ENCODE assay signal across 1 cellular context in genomic region chr20:36572701-36573102, GRCh38.
TF ChIP-seq lines count a peak whose summit lies in the region.

No MANE protein-coding gene starts in this region.

TF ChIP-seq in HepG2, 621 proteins besides CTCF, POLR2A, EP300 and RAD21 (continued from another document and continues in another):
- TF ChIP-seq, protein P1, sequence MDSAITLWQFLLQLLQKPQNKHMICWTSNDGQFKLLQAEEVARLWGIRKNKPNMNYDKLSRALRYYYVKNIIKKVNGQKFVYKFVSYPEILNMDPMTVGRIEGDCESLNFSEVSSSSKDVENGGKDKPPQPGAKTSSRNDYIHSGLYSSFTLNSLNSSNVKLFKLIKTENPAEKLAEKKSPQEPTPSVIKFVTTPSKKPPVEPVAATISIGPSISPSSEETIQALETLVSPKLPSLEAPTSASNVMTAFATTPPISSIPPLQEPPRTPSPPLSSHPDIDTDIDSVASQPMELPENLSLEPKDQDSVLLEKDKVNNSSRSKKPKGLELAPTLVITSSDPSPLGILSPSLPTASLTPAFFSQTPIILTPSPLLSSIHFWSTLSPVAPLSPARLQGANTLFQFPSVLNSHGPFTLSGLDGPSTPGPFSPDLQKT (CRISPR knock-in tag; IDR thresholded peaks at IDR 0.05; ENCODE audit: borderline replicate concordance) = no peak
- peak; percentile 84 for TF ChIP-seq THAP7 (CRISPR knock-in tag; IDR thresholded peaks at IDR 0.05)
- TF ChIP-seq YEATS2 (CRISPR knock-in tag; IDR thresholded peaks at IDR 0.05; ENCODE audit: borderline replicate concordance) = no peak
- TF ChIP-seq, protein P2, sequence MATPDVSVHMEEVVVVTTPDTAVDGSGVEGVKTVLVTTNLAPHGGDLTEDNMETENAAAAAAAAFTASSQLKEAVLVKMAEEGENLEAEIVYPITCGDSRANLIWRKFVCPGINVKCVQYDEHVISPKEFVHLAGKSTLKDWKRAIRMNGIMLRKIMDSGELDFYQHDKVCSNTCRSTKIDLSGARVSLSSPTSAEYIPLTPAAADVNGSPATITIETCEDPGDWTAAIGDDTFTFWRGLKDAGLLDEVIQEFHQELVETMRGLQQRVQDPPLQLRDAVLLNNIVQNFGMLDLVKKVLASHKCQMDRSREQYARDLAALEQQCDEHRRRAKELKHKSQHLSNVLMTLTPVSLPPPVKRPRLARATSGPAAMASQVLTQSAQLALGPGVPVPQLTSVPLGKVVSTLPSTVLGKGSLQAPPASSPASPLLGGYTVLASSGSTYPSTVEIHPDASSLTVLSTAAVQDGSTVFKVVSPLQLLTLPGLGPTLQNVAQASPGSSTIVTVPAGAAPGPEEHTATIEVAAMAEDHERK (CRISPR knock-in tag; IDR thresholded peaks at IDR 0.05; ENCODE audit: low read depth) = no peak
- TF ChIP-seq FOSL2 (CRISPR knock-in tag; IDR thresholded peaks at IDR 0.05) = no peak; the same call in 1 of the 2 replicates
- no peak for TF ChIP-seq ZNF589 (CRISPR knock-in tag; conservative IDR thresholded peaks at IDR 0.05)
- TF ChIP-seq, protein P3, sequence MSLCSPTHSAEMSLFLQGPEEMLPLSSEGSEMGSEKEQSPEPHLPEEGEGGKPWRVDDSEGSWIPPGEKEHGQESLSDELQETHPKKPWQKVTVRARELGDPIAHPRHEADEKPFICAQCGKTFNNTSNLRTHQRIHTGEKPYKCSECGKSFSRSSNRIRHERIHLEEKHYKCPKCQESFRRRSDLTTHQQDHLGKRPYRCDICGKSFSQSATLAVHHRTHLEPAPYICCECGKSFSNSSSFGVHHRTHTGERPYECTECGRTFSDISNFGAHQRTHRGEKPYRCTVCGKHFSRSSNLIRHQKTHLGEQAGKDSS (CRISPR knock-in tag; IDR thresholded peaks at IDR 0.05; ENCODE audit: borderline replicate concordance, low read depth) = no peak
- no peak for TF ChIP-seq ZNF296 (CRISPR knock-in tag; conservative IDR thresholded peaks at IDR 0.05)
- no peak for TF ChIP-seq MATR3 (CRISPR knock-in tag; IDR thresholded peaks at IDR 0.05)
- no peak for TF ChIP-seq ZNF496 (CRISPR knock-in tag; IDR thresholded peaks at IDR 0.05; ENCODE audit: insufficient replicate concordance)
- no peak for TF ChIP-seq MLXIP (CRISPR knock-in tag; IDR thresholded peaks at IDR 0.05; ENCODE audit: borderline replicate concordance)
- no peak for TF ChIP-seq NFATC3 (CRISPR knock-in tag; IDR thresholded peaks at IDR 0.05)
- TF ChIP-seq MZF1 (CRISPR knock-in tag; IDR thresholded peaks at IDR 0.05; ENCODE audit: borderline replicate concordance) = no peak
- TF ChIP-seq, protein P4, sequence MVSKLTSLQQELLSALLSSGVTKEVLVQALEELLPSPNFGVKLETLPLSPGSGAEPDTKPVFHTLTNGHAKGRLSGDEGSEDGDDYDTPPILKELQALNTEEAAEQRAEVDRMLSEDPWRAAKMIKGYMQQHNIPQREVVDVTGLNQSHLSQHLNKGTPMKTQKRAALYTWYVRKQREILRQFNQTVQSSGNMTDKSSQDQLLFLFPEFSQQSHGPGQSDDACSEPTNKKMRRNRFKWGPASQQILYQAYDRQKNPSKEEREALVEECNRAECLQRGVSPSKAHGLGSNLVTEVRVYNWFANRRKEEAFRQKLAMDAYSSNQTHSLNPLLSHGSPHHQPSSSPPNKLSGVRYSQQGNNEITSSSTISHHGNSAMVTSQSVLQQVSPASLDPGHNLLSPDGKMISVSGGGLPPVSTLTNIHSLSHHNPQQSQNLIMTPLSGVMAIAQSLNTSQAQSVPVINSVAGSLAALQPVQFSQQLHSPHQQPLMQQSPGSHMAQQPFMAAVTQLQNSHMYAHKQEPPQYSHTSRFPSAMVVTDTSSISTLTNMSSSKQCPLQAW (CRISPR knock-in tag; IDR thresholded peaks at IDR 0.05) = no peak
- no peak for TF ChIP-seq DMAP1 (CRISPR knock-in tag; IDR thresholded peaks at IDR 0.05)
- TF ChIP-seq SRSF1 (optimal IDR thresholded peaks at IDR 0.05; ENCODE audit: low read depth, low read length) = no peak
- TF ChIP-seq, protein P5, sequence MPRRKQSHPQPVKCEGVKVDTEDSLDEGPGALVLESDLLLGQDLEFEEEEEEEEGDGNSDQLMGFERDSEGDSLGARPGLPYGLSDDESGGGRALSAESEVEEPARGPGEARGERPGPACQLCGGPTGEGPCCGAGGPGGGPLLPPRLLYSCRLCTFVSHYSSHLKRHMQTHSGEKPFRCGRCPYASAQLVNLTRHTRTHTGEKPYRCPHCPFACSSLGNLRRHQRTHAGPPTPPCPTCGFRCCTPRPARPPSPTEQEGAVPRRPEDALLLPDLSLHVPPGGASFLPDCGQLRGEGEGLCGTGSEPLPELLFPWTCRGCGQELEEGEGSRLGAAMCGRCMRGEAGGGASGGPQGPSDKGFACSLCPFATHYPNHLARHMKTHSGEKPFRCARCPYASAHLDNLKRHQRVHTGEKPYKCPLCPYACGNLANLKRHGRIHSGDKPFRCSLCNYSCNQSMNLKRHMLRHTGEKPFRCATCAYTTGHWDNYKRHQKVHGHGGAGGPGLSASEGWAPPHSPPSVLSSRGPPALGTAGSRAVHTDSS (CRISPR knock-in tag; conservative IDR thresholded peaks at IDR 0.05) = no peak
- TF ChIP-seq ZBTB1 (CRISPR knock-in tag; IDR thresholded peaks at IDR 0.05; ENCODE audit: borderline replicate concordance) = no peak
- TF ChIP-seq ZNF232 (CRISPR knock-in tag; IDR thresholded peaks at IDR 0.05; ENCODE audit: borderline replicate concordance) = no peak
- TF ChIP-seq ZSCAN20 (CRISPR knock-in tag; IDR thresholded peaks at IDR 0.05; ENCODE audit: borderline replicate concordance) = no peak
- no peak for TF ChIP-seq HNRNPK (IDR thresholded peaks at IDR 0.05; ENCODE audit: low read depth, low read length, poor library complexity, severe bottlenecking)
- TF ChIP-seq ZNF749 (CRISPR knock-in tag; IDR thresholded peaks at IDR 0.05; ENCODE audit: borderline replicate concordance) = no peak
- no peak for TF ChIP-seq PHF20 (CRISPR knock-in tag; IDR thresholded peaks at IDR 0.05)
- TF ChIP-seq MTF2 (CRISPR knock-in tag; IDR thresholded peaks at IDR 0.05; ENCODE audit: borderline replicate concordance) = peak; percentile 74; the same call in 1 of the 2 replicates
- TF ChIP-seq CSRNP1 (CRISPR knock-in tag; IDR thresholded peaks at IDR 0.05) = peak; percentile 21; the same call in 1 of the 2 replicates
- no peak for TF ChIP-seq KLF11 (CRISPR knock-in tag; IDR thresholded peaks at IDR 0.05)
- no peak for TF ChIP-seq ZNF225 (CRISPR knock-in tag; IDR thresholded peaks at IDR 0.05)
- TF ChIP-seq SIN3B (IDR thresholded peaks at IDR 0.05; ENCODE audit: low read length) = 0 out of 2 replicates have a peak, but pooled peaks have one; percentile 34
- 0 out of 2 replicates have a peak, but pooled peaks have one; percentile 66 for TF ChIP-seq EED (CRISPR knock-in tag; IDR thresholded peaks at IDR 0.05)
- no peak; the same call in 1 of the 2 replicates for TF ChIP-seq ZNF564 (CRISPR knock-in tag; IDR thresholded peaks at IDR 0.05)
- TF ChIP-seq ZNF292 (CRISPR knock-in tag; IDR thresholded peaks at IDR 0.05; ENCODE audit: borderline replicate concordance, low read depth) = no peak
- no peak for TF ChIP-seq IKZF4 (CRISPR knock-in tag; IDR thresholded peaks at IDR 0.05; ENCODE audit: borderline replicate concordance, low read depth, not compliant biosample characterization)
- TF ChIP-seq ZNF382 (CRISPR knock-in tag; IDR thresholded peaks at IDR 0.05; ENCODE audit: borderline replicate concordance) = no peak
- TF ChIP-seq ATRX (CRISPR knock-in tag; IDR thresholded peaks at IDR 0.05; ENCODE audit: borderline replicate concordance) = no peak
- no peak for TF ChIP-seq ZNF264 (CRISPR knock-in tag; IDR thresholded peaks at IDR 0.05)
- TF ChIP-seq REPIN1 (CRISPR knock-in tag; IDR thresholded peaks at IDR 0.05; ENCODE audit: borderline replicate concordance, low read depth) = no peak
- TF ChIP-seq TSC22D2 (CRISPR knock-in tag; IDR thresholded peaks at IDR 0.05; ENCODE audit: borderline replicate concordance) = no peak; the same call in 1 of the 2 replicates
- no peak for TF ChIP-seq PAWR (CRISPR knock-in tag; IDR thresholded peaks at IDR 0.05; ENCODE audit: borderline replicate concordance)
- TF ChIP-seq, protein P6, sequence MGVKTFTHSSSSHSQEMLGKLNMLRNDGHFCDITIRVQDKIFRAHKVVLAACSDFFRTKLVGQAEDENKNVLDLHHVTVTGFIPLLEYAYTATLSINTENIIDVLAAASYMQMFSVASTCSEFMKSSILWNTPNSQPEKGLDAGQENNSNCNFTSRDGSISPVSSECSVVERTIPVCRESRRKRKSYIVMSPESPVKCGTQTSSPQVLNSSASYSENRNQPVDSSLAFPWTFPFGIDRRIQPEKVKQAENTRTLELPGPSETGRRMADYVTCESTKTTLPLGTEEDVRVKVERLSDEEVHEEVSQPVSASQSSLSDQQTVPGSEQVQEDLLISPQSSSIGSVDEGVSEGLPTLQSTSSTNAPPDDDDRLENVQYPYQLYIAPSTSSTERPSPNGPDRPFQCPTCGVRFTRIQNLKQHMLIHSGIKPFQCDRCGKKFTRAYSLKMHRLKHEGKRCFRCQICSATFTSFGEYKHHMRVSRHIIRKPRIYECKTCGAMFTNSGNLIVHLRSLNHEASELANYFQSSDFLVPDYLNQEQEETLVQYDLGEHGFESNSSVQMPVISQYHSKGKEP (CRISPR knock-in tag; IDR thresholded peaks at IDR 0.05) = no peak
- no peak for TF ChIP-seq DPF2 (CRISPR knock-in tag; IDR thresholded peaks at IDR 0.05; ENCODE audit: borderline replicate concordance, low read depth)
- no peak for TF ChIP-seq MAZ (IDR thresholded peaks at IDR 0.05; ENCODE audit: borderline replicate concordance, low read depth, low read length)
- no peak for TF ChIP-seq MAZ (CRISPR knock-in tag; IDR thresholded peaks at IDR 0.05; ENCODE audit: low read depth)
- no peak for TF ChIP-seq ZNF143 (CRISPR knock-in tag; IDR thresholded peaks at IDR 0.05)
- no peak for TF ChIP-seq ZNF121 (CRISPR knock-in tag; IDR thresholded peaks at IDR 0.05)
- TF ChIP-seq, protein P7, sequence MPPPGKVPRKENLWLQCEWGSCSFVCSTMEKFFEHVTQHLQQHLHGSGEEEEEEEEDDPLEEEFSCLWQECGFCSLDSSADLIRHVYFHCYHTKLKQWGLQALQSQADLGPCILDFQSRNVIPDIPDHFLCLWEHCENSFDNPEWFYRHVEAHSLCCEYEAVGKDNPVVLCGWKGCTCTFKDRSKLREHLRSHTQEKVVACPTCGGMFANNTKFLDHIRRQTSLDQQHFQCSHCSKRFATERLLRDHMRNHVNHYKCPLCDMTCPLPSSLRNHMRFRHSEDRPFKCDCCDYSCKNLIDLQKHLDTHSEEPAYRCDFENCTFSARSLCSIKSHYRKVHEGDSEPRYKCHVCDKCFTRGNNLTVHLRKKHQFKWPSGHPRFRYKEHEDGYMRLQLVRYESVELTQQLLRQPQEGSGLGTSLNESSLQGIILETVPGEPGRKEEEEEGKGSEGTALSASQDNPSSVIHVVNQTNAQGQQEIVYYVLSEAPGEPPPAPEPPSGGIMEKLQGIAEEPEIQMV (CRISPR knock-in tag; IDR thresholded peaks at IDR 0.05; ENCODE audit: low read depth) = no peak
- no peak for TF ChIP-seq ZNF7 (CRISPR knock-in tag; IDR thresholded peaks at IDR 0.05)
- no peak for TF ChIP-seq MTERF4 (CRISPR knock-in tag; IDR thresholded peaks at IDR 0.05)
